ENCODE assay signal across 9 cellular contexts in genomic region chr4:164768516-164768915, GRCh38. TPM values are rescaled to one million over a fixed set of nuclear protein-coding genes. Genes with fewer than 3 reads are reported as not detected.
DNase-seq lines count a peak whose midpoint lies in the region; ATAC-seq, FAIRE-seq and TF ChIP-seq lines count a peak whose summit lies in the region.
"Had no signal": no experiment of that assay in that cellular context is flagged by ENCODE, and none has a peak within 500 bp of the region (broad histone marks: within the 10 kb centered on the region; RNA-seq: fewer than 3 reads in every experiment).

No MANE protein-coding gene starts in this region.

- DNase-seq in EH (ENCODE audit: low read depth): peak; percentile 1
- DNase-seq in RWPE2 (ENCODE audit: low spot score): no peak
- DNase-seq in kidney glomerular epithelial cell (lab: John Stamatoyannopoulos, UW): peak; percentile 19
- DNase-seq in H54 (ENCODE audit: insufficient read length, low spot score): no peak
- no peak for DNase-seq in small intestine
- no peak for DNase-seq in activated CD4-positive, alpha-beta T cell treated with anti-CD3 and anti-CD28 coated beads for 4 hours
- DNase-seq: activated T-cell treated with anti-CD3 and anti-CD28 coated beads for 4 hours had no signal

- POLR2A ChIA-PET in HEK293 (lab: Yijun Ruan, JAX): no interaction called here

- H3K27ac ChIP-seq in HEK293 (ENCODE audit: extremely low read depth, low read depth, low read length) (no peak overlapping the region), RWPE2 (ENCODE audit: poor library complexity, severe bottlenecking) (no peak overlapping the region), small intestine (ENCODE audit: low read depth in 1 of 2, low read length in 1 of 2) (no peak overlapping the region)

- H3K36me3 ChIP-seq in HEK293 (ENCODE audit: control insufficient read depth in 2 of 2, insufficient read depth in 1 of 2, low read length in 2 of 2) (no peaks in the 10 kb centered on the region), RWPE2 (ENCODE audit: low read depth) (no peaks in the 10 kb centered on the region), small intestine (ENCODE audit: control insufficient read depth in 2 of 2, insufficient read depth in 2 of 2, low read length in 2 of 2) (no peaks in the 10 kb centered on the region)

- H3K9me3 ChIP-seq in HEK293 (ENCODE audit: control insufficient read depth, insufficient read depth, low read depth, low read length) (no peaks in the 10 kb centered on the region), RWPE2 (ENCODE audit: severe bottlenecking) (no peaks in the 10 kb centered on the region), small intestine (ENCODE audit: control insufficient read depth, low read depth) (no peaks in the 10 kb centered on the region)

- no peak for TF ChIP-seq CTCF in HEK293 (tag by site-specific recombination; IDR thresholded peaks at IDR 0.05)
- TF ChIP-seq CTCF in RWPE2 (IDR thresholded peaks at IDR 0.05; ENCODE audit: poor library complexity, severe bottlenecking): peak; percentile 60

- no peaks in the 10 kb centered on the region for H3K27me3 ChIP-seq in RWPE2 (ENCODE audit: insufficient read depth, poor library complexity, severe bottlenecking)
- no peaks in the 10 kb centered on the region for H3K27me3 ChIP-seq in small intestine (ENCODE audit: control insufficient read depth in 2 of 2, insufficient read depth in 2 of 2, low read length in 2 of 2)

- H3K4me1 ChIP-seq in HEK293 (ENCODE audit: control insufficient read depth, insufficient read depth, low read length) (no peaks in the 10 kb centered on the region), RWPE2 (ENCODE audit: insufficient read depth, poor library complexity, severe bottlenecking) (no peaks in the 10 kb centered on the region), small intestine (ENCODE audit: control insufficient read depth in 2 of 2, insufficient read depth in 1 of 2, low read depth in 1 of 2, low read length in 1 of 2) (no peaks in the 10 kb centered on the region)

- H3K4me3 ChIP-seq in HEK293 (ENCODE audit: low read depth, low read length): no peak overlapping the region
- no peak overlapping the region for H3K4me3 ChIP-seq in RWPE2 (ENCODE audit: severe bottlenecking)
- H3K4me3 ChIP-seq in small intestine (ENCODE audit: low read depth in 1 of 2, low read length in 2 of 2): no peak overlapping the region

- no peak for TF ChIP-seq POLR2A in H54 (IDR thresholded peaks at IDR 0.05; ENCODE audit: low read depth, low read length)

- FAIRE-seq in H54 (lab: Jason Lieb, UNC): no peak
- no peak for FAIRE-seq in small intestine (lab: Jason Lieb, UNC)

- CTCF ChIA-PET in HEK293 (lab: Yijun Ruan, JAX): interaction anchor here (0.6 to 2.7 kb wide), 14 partner anchors 9 to 328 kb away, joined by 3 to 15 read pairs (median 4); no protein-coding TSS in a partner anchor

- 58 to 79% (median 61%) methylated on average over 5 of the region's 5 CpGs for WGBS in small intestine, 3 donors

- ATAC-seq in RWPE2 (ENCODE audit: low read depth): peak; percentile 29; the same call in 1 of the 3 replicates
- ATAC-seq in HG02763 (IDR thresholded peaks at IDR 0.05; ENCODE audit: unreplicated experiment): no peak

TF ChIP-seq in HEK293, 187 proteins besides CTCF, POLR2A, EP300 and RAD21:
- TF ChIP-seq ZNF366 (tag by site-specific recombination; conservative IDR thresholded peaks at IDR 0.05): no peak
- TF ChIP-seq ZNF133 (tag by site-specific recombination; IDR thresholded peaks at IDR 0.05): peak; percentile 66
- no peak for TF ChIP-seq ZNF174 (tag by site-specific recombination; IDR thresholded peaks at IDR 0.05)
- no peak for TF ChIP-seq ZEB2 (tag by site-specific recombination; IDR thresholded peaks at IDR 0.05)
- TF ChIP-seq, protein P1, sequence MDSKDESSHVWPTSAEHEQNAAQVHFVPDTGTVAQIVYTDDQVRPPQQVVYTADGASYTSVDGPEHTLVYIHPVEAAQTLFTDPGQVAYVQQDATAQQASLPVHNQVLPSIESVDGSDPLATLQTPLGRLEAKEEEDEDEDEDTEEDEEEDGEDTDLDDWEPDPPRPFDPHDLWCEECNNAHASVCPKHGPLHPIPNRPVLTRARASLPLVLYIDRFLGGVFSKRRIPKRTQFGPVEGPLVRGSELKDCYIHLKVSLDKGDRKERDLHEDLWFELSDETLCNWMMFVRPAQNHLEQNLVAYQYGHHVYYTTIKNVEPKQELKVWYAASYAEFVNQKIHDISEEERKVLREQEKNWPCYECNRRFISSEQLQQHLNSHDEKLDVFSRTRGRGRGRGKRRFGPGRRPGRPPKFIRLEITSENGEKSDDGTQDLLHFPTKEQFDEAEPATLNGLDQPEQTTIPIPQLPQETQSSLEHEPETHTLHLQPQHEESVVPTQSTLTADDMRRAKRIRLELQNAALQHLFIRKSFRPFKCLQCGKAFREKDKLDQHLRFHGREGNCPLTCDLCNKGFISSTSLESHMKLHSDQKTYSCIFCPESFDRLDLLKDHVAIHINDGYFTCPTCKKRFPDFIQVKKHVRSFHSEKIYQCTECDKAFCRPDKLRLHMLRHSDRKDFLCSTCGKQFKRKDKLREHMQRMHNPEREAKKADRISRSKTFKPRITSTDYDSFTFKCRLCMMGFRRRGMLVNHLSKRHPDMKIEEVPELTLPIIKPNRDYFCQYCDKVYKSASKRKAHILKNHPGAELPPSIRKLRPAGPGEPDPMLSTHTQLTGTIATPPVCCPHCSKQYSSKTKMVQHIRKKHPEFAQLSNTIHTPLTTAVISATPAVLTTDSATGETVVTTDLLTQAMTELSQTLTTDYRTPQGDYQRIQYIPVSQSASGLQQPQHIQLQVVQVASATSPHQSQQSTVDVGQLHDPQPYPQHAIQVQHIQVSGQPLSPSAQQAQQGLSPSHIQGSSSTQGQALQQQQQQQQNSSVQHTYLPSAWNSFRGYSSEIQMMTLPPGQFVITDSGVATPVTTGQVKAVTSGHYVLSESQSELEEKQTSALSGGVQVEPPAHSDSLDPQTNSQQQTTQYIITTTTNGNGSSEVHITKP (tag by site-specific recombination; IDR thresholded peaks at IDR 0.05): 0 out of 2 replicates have a peak, but pooled peaks have one; percentile 16
- TF ChIP-seq ZNF654 (tag by site-specific recombination; IDR thresholded peaks at IDR 0.05; ENCODE audit: low read depth): peak; percentile 31; the same call in 1 of the 2 replicates
TF ChIP-seq in HEK293: peak in this region for 3.

RNA-seq across cellular contexts. Expression of gene SMIM31, which starts 14.6 kb away (rescaled TPM):
- 10 to 100 TPM; 16.7 to 86.1 (median 44.6) TPM for polyA plus RNA-seq in small intestine

Comparison
In these comparisons a context has a peak if more than half of its experiments do, and no peak if none do; other contexts are left out.
1. DNase-seq: peak in EH (single experiment) and kidney glomerular epithelial cell (single experiment); none in RWPE2 (single experiment), H54 (single experiment), small intestine (single experiment) and activated CD4-positive, alpha-beta T cell treated with anti-CD3 and anti-CD28 coated beads for 4 hours (0 of 2).